ENCODE assay signal across 1 cellular context in genomic region chrX:41178201-41178600, GRCh38.
A peak's percentile ranks its signal among the peaks of the same experiment; 100 is the strongest.
TF ChIP-seq lines count a peak whose summit lies in the region.

No MANE protein-coding gene starts in this region.

TF ChIP-seq in GM12878, 131 proteins besides CTCF, POLR2A, EP300 and RAD21 (continued from another document):
- TF ChIP-seq WRNIP1 (IDR thresholded peaks at IDR 0.05; ENCODE audit: borderline replicate concordance, low read depth, low read length) = no peak
- no peak for TF ChIP-seq YY1 (IDR thresholded peaks at IDR 0.05; ENCODE audit: low read depth, low read length)
- TF ChIP-seq IKZF1 (conservative IDR thresholded peaks at IDR 0.05) = peak; percentile 51; the same call in 1 of the 2 replicates
- peak; percentile 32; the same call in 1 of the 2 replicates for TF ChIP-seq BMI1 (IDR thresholded peaks at IDR 0.05; ENCODE audit: borderline replicate concordance)
- TF ChIP-seq ZNF217 (IDR thresholded peaks at IDR 0.05) = peak; percentile 87
- TF ChIP-seq BACH1 (IDR thresholded peaks at IDR 0.05; ENCODE audit: borderline replicate concordance) = peak; percentile 55; the same call in 1 of the 2 replicates
- TF ChIP-seq SKIL (IDR thresholded peaks at IDR 0.05; ENCODE audit: low read depth, poor library complexity, severe bottlenecking) = no peak
- TF ChIP-seq ATF2 (IDR thresholded peaks at IDR 0.05; ENCODE audit: low read length) = 0 out of 2 replicates have a peak, but pooled peaks have one; percentile 22
- peak; percentile 82 for TF ChIP-seq ATF7 (IDR thresholded peaks at IDR 0.05; ENCODE audit: low read depth)
- TF ChIP-seq IKZF2 (IDR thresholded peaks at IDR 0.05) = peak; percentile 54 to 67; a peak in 3 of 4 replicates
- TF ChIP-seq POU2F2 (IDR thresholded peaks at IDR 0.05; ENCODE audit: borderline replicate concordance, low read depth, low read length) = peak; percentile 86; the same call in 1 of the 3 replicates
- TF ChIP-seq RB1 (IDR thresholded peaks at IDR 0.05; ENCODE audit: borderline replicate concordance) = no peak
- TF ChIP-seq BCL11A (IDR thresholded peaks at IDR 0.05; ENCODE audit: low read depth, low read length) = 0 out of 2 replicates have a peak, but pooled peaks have one; percentile 20
- no peak for TF ChIP-seq PKNOX1 (IDR thresholded peaks at IDR 0.05)
- peak; percentile 83 for TF ChIP-seq NR2F1 (conservative IDR thresholded peaks at IDR 0.05)
- peak; percentile 90 for TF ChIP-seq MLLT1 (IDR thresholded peaks at IDR 0.05)
- peak; percentile 40 for TF ChIP-seq MEF2B (IDR thresholded peaks at IDR 0.05; ENCODE audit: partially characterized antibody, poor library complexity, severe bottlenecking)
- no peak for TF ChIP-seq POLR2AphosphoS2 (IDR thresholded peaks at IDR 0.05; ENCODE audit: low read depth, low read length)
- no peak for TF ChIP-seq FOXM1 (IDR thresholded peaks at IDR 0.05; ENCODE audit: low read depth, low read length)
- TF ChIP-seq DPF2 (IDR thresholded peaks at IDR 0.05) = peak; percentile 47; the same call in 1 of the 2 replicates
- TF ChIP-seq NKRF (conservative IDR thresholded peaks at IDR 0.05) = no peak
- TF ChIP-seq BHLHE40 (IDR thresholded peaks at IDR 0.05; ENCODE audit: borderline replicate concordance in 1 of 2, low read depth in 2 of 2, low read length in 1 of 2) = peak in 1 of 2 experiments; percentile 81; a peak in 2 of 4 replicates
- no peak for TF ChIP-seq SUPT20H (IDR thresholded peaks at IDR 0.05; ENCODE audit: borderline replicate concordance, control insufficient read depth, low read depth, low read length)
- no peak for TF ChIP-seq ZNF24 (IDR thresholded peaks at IDR 0.05)
- TF ChIP-seq HDGF (IDR thresholded peaks at IDR 0.05) = 0 out of 2 replicates have a peak, but pooled peaks have one; percentile 35
- TF ChIP-seq KAT2A (conservative IDR thresholded peaks at IDR 0.05; ENCODE audit: control insufficient read depth, low read depth, low read length) = no peak
- peak; percentile 78 for TF ChIP-seq RUNX3 (IDR thresholded peaks at IDR 0.05; ENCODE audit: low read length)
- TF ChIP-seq CHD1 (IDR thresholded peaks at IDR 0.05; ENCODE audit: low read depth, low read length) = no peak
- TF ChIP-seq NBN (IDR thresholded peaks at IDR 0.05) = 0 out of 2 replicates have a peak, but pooled peaks have one; percentile 58
